Comparison of ENCODE assay signal across 8 cellular contexts in genomic region chr22:40436460-40437431, GRCh38.
DNase-seq lines count a peak whose midpoint lies in the region; ATAC-seq and TF ChIP-seq lines count a peak whose summit lies in the region.

No MANE protein-coding gene starts in this region.

- no peaks in the 10 kb centered on the region for H3K36me3 ChIP-seq in GM23338 (ENCODE audit: insufficient read depth)
- H3K36me3 ChIP-seq in Loucy (ENCODE audit: insufficient read depth, low read length) = peaks cover 48% of the 10 kb centered on the region
- H3K36me3 ChIP-seq in mesenchymal stem cell (ENCODE audit: control insufficient read depth in 1 of 2, insufficient read depth in 2 of 2, low read depth in 1 of 2, low read length in 2 of 2) = peaks cover 13 to 15% of the 10 kb centered on the region in 2 experiments
- H3K36me3 ChIP-seq in upper lobe of left lung = peaks cover 0 to 17% (median 9%) of the 10 kb centered on the region in 4 donors

- no peak overlapping the region for H2BK15ac ChIP-seq in mesenchymal stem cell (ENCODE audit: low read depth, poor library complexity, severe bottlenecking)

- no peak overlapping the region for H3K18ac ChIP-seq in mesenchymal stem cell (ENCODE audit: low read depth in 1 of 2, low read length in 2 of 2)

- TF ChIP-seq EP300 in upper lobe of left lung (IDR thresholded peaks at IDR 0.05) = no peak

- peak; percentile 59 to 81 for TF ChIP-seq CTCF in GM23338 (conservative IDR thresholded peaks at IDR 0.05; ENCODE audit: low read depth in 2 of 2)
- TF ChIP-seq CTCF in Loucy (conservative IDR thresholded peaks at IDR 0.05; ENCODE audit: low read length) = peak; percentile 81
- TF ChIP-seq CTCF in dorsolateral prefrontal cortex (IDR thresholded peaks at IDR 0.05 in 54 of 56, conservative IDR thresholded peaks at IDR 0.05 in 2 of 56; ENCODE audit: low read depth in 1 of 56, partially characterized antibody in 56 of 56) = peak; percentile 60 to 86 (median 78)
- peak in 5 of 6 experiments; percentile 54 to 67 (median 62) for TF ChIP-seq CTCF in upper lobe of left lung (IDR thresholded peaks at IDR 0.05)

- ATAC-seq in GM23338 = peak; percentile 77
- ATAC-seq in upper lobe of left lung (ENCODE audit: low FRiP score in 2 of 2) = peak; percentile 66 to 70

- H4K20me1 ChIP-seq in GM23338 (replicated peaks; ENCODE audit: insufficient read depth) (no peaks in the 10 kb centered on the region), Loucy (ENCODE audit: insufficient read depth, low read length, poor library complexity, severe bottlenecking) (peaks cover 27% of the 10 kb centered on the region)

- H3K4me2 ChIP-seq in GM23338 = no peak overlapping the region
- H3K4me2 ChIP-seq in Loucy (ENCODE audit: low read depth, low read length, poor library complexity, severe bottlenecking) = no peak overlapping the region
- H3K4me2 ChIP-seq in mesenchymal stem cell (ENCODE audit: low read length, poor library complexity, severe bottlenecking) = peak overlapping the region; percentile 17

- DNase-seq in activated naive CD4-positive, alpha-beta T cell treated with Interleukin-2 at 50 U/mL for 16 hours = no peak
- DNase-seq in GM23338 (ENCODE audit: low spot score) (peak; percentile 79), SKM-1 treated with dmso at 0.1 percent for 144 hours (lab: John Stamatoyannopoulos, UW; ENCODE audit: unreplicated experiment) (peak; percentile 92), dorsolateral prefrontal cortex (no peak), mesenchymal stem cell (peak; percentile 79), upper lobe of left lung (peak in 1 of 2 donors; percentile 34)

- H3K4ac ChIP-seq in mesenchymal stem cell (ENCODE audit: low read depth in 1 of 2, low read length in 2 of 2) = peak overlapping the region in 1 of 2 experiments; percentile 44

- H2AK5ac ChIP-seq in mesenchymal stem cell (ENCODE audit: low read length, severe bottlenecking) = no peak overlapping the region

- H3K4me1 Mint-ChIP-seq in activated naive CD4-positive, alpha-beta T cell treated with anti-CD3 and anti-CD28 coated beads, Interleukin-2, amount 50 U/mL, for 24 hours = peaks cover 71% of the 10 kb centered on the region
- H3K4me1 Mint-ChIP-seq in GM23338 = peaks cover 10% of the 10 kb centered on the region; the same call in 2 of the 3 replicates

- peaks cover 40% of the 10 kb centered on the region for H3K79me1 ChIP-seq in mesenchymal stem cell (replicated peaks; ENCODE audit: low read length, poor library complexity, severe bottlenecking)

- TF ChIP-seq POLR2A in upper lobe of left lung (IDR thresholded peaks at IDR 0.05) = no peak

- no peak overlapping the region for H3K14ac ChIP-seq in mesenchymal stem cell (ENCODE audit: low read length in 2 of 2)

- H3K36me3 Mint-ChIP-seq in activated naive CD4-positive, alpha-beta T cell treated with anti-CD3 and anti-CD28 coated beads, Interleukin-2, amount 50 U/mL, for 24 hours = peaks cover 2% of the 10 kb centered on the region
- H3K36me3 Mint-ChIP-seq in GM23338 (ENCODE audit: low read depth) = peaks cover 3% of the 10 kb centered on the region; the same call in 1 of the 3 replicates

- H3K4me1 ChIP-seq in GM23338 (ENCODE audit: insufficient read depth) (no peaks in the 10 kb centered on the region; the same call in 1 of the 2 replicates), Loucy (ENCODE audit: insufficient read depth, low read length, poor library complexity, severe bottlenecking) (peaks cover 7% of the 10 kb centered on the region), mesenchymal stem cell (ENCODE audit: control insufficient read depth, insufficient read depth, low read depth, low read length) (peaks cover 5% of the 10 kb centered on the region), upper lobe of left lung (peaks cover 33 to 47% (median 39%) of the 10 kb centered on the region in 4 donors)

- H3K27ac ChIP-seq in GM23338 (ENCODE audit: low read depth) = peak overlapping the region; percentile 41; the same call in 1 of the 2 replicates
- H3K27ac ChIP-seq in dorsolateral prefrontal cortex = peak overlapping the region in 51 of 59 donors; percentile 1 to 81 (median 54)
- H3K27ac ChIP-seq in mesenchymal stem cell (ENCODE audit: low read length, poor library complexity, severe bottlenecking) = peak overlapping the region; percentile 18
- peak overlapping the region; percentile 41 to 79 (median 55) for H3K27ac ChIP-seq in upper lobe of left lung

- intact Hi-C loops in dorsolateral prefrontal cortex (cut with DNase I) = loop anchor here (2.0 to 5.0 kb wide), 3 partner anchors 46 to 211 kb away; no protein-coding TSS in a partner anchor

- H3K27me3 ChIP-seq in GM23338 (ENCODE audit: insufficient read depth) = no peaks in the 10 kb centered on the region
- H3K27me3 ChIP-seq in Loucy (ENCODE audit: insufficient read depth, low read length, poor library complexity, severe bottlenecking) = no peaks in the 10 kb centered on the region
- no peaks in the 10 kb centered on the region for H3K27me3 ChIP-seq in dorsolateral prefrontal cortex
- no peaks in the 10 kb centered on the region for H3K27me3 ChIP-seq in mesenchymal stem cell (ENCODE audit: control insufficient read depth in 1 of 2, insufficient read depth in 1 of 2, low read length in 2 of 2)
- H3K27me3 ChIP-seq in upper lobe of left lung = no peaks in the 10 kb centered on the region

- no peak overlapping the region for H2BK120ac ChIP-seq in mesenchymal stem cell (ENCODE audit: low read depth, low read length)

- H2BK12ac ChIP-seq in mesenchymal stem cell (ENCODE audit: low read length in 2 of 2) = peak overlapping the region in 1 of 2 experiments; percentile 23

- H3K23ac ChIP-seq in mesenchymal stem cell (ENCODE audit: low read length in 2 of 2) = no peak overlapping the region

- H3K9me3 ChIP-seq in Loucy (ENCODE audit: insufficient read depth, low read depth, low read length) = no peaks in the 10 kb centered on the region
- H3K9me3 ChIP-seq in mesenchymal stem cell (ENCODE audit: control insufficient read depth, low read length) = no peaks in the 10 kb centered on the region
- H3K9me3 ChIP-seq in upper lobe of left lung = no peaks in the 10 kb centered on the region

- H3K4me3 Mint-ChIP-seq in activated naive CD4-positive, alpha-beta T cell treated with anti-CD3 and anti-CD28 coated beads, Interleukin-2, amount 50 U/mL, for 24 hours = no peak overlapping the region
- no peak overlapping the region for H3K4me3 Mint-ChIP-seq in GM23338

- H3K9ac ChIP-seq in Loucy (ENCODE audit: low read depth, low read length, poor library complexity, severe bottlenecking) = no peak overlapping the region
- peak overlapping the region; percentile 87 for H3K9ac ChIP-seq in mesenchymal stem cell (ENCODE audit: low read length)

- H3K4me3 ChIP-seq in GM23338 (no peak overlapping the region), Loucy (ENCODE audit: low read length, poor library complexity, severe bottlenecking) (no peak overlapping the region), dorsolateral prefrontal cortex (peak overlapping the region in 46 of 59 donors; percentile 0 to 56 (median 24)), mesenchymal stem cell (ENCODE audit: insufficient read depth in 1 of 2, low read depth in 1 of 2, low read length in 2 of 2) (peak overlapping the region in 1 of 2 experiments; percentile 69), upper lobe of left lung (peak overlapping the region in 2 of 4 donors; percentile 9 to 10)

- H4K91ac ChIP-seq in mesenchymal stem cell (ENCODE audit: low read length) = no peak overlapping the region

- H3F3A ChIP-seq in GM23338 (replicated peaks; ENCODE audit: low read depth) = 0 out of 2 replicates have a peak, but pooled peaks cover 3% of the 10 kb centered on the region
- H3F3A ChIP-seq in Loucy (ENCODE audit: low read depth) = no peaks in the 10 kb centered on the region

- WGBS in mesenchymal stem cell = 68% methylated on average over 12 of the region's 14 CpGs
- WGBS in upper lobe of left lung, 2 donors = 21 to 28% methylated on average over 13 to 14 of the region's 14 CpGs

- no peak overlapping the region for H2BK5ac ChIP-seq in mesenchymal stem cell (ENCODE audit: low read depth, low read length, poor library complexity, severe bottlenecking)

- H3K9me2 ChIP-seq in GM23338 (ENCODE audit: insufficient read depth) (no peaks in the 10 kb centered on the region), Loucy (replicated peaks; ENCODE audit: low read depth, low read length) (no peaks in the 10 kb centered on the region)

- H3K79me2 ChIP-seq in GM23338 (replicated peaks; ENCODE audit: insufficient read depth) (peaks cover 3% of the 10 kb centered on the region; the same call in 1 of the 2 replicates), Loucy (ENCODE audit: insufficient read depth, low read length) (peaks cover 45% of the 10 kb centered on the region; the same call in 1 of the 2 replicates)

- H3K27me3 Mint-ChIP-seq in activated naive CD4-positive, alpha-beta T cell treated with anti-CD3 and anti-CD28 coated beads, Interleukin-2, amount 50 U/mL, for 24 hours = no peaks in the 10 kb centered on the region
- H3K27me3 Mint-ChIP-seq in GM23338 (ENCODE audit: insufficient read depth, low read depth, poor library complexity) = peaks cover 5% of the 10 kb centered on the region

- peak overlapping the region; percentile 79 for H3K27ac Mint-ChIP-seq in activated naive CD4-positive, alpha-beta T cell treated with anti-CD3 and anti-CD28 coated beads, Interleukin-2, amount 50 U/mL, for 24 hours
- H3K27ac Mint-ChIP-seq in GM23338 = peak overlapping the region; percentile 0; the same call in 1 of the 2 replicates

- H2AFZ ChIP-seq in GM23338 (no peak overlapping the region), Loucy (ENCODE audit: low read length) (no peak overlapping the region), mesenchymal stem cell (ENCODE audit: low read depth, low read length) (no peak overlapping the region)

- H3K9me3 Mint-ChIP-seq in activated naive CD4-positive, alpha-beta T cell treated with anti-CD3 and anti-CD28 coated beads, Interleukin-2, amount 50 U/mL, for 24 hours = no peaks in the 10 kb centered on the region
- no peaks in the 10 kb centered on the region for H3K9me3 Mint-ChIP-seq in GM23338

- no peak overlapping the region for H4K8ac ChIP-seq in mesenchymal stem cell (ENCODE audit: low read length)

TF ChIP-seq in GM23338, 12 proteins besides CTCF, POLR2A, EP300 and RAD21 (continues in another document):
- TF ChIP-seq STAT1 (IDR thresholded peaks at IDR 0.05; ENCODE audit: unreplicated experiment) = no peak

Comparison
In these comparisons a context has a peak if more than half of its experiments do, and no peak if none do; other contexts are left out.
1. DNase-seq: peak in GM23338 (single experiment), SKM-1 treated with dmso at 0.1 percent for 144 hours (single experiment) and mesenchymal stem cell (single experiment); none in activated naive CD4-positive, alpha-beta T cell treated with Interleukin-2 at 50 U/mL for 16 hours (single experiment) and dorsolateral prefrontal cortex (0 of 10).
2. H3K4me3 ChIP-seq: peak in dorsolateral prefrontal cortex (46 of 59); none in GM23338 (single experiment) and Loucy (single experiment).
3. Peak in every context shown above with its lines, with median percentiles within 50 percentile points of each other: H3K27ac ChIP-seq and CTCF ChIP-seq.